ENCODE assay signal across 19 cellular contexts in genomic region chr4:6915041-6916005, GRCh38. TPM values are rescaled to one million over a fixed set of nuclear protein-coding genes. Genes with fewer than 3 reads are reported as not detected.
DNase-seq lines count a peak whose midpoint lies in the region; ATAC-seq and TF ChIP-seq lines count a peak whose summit lies in the region.
"Had no signal": no experiment of that assay in that cellular context is flagged by ENCODE, and none has a peak within 500 bp of the region (broad histone marks: within the 10 kb centered on the region; RNA-seq: fewer than 3 reads in every experiment).

No MANE protein-coding gene starts in this region.

- no peaks in the 10 kb centered on the region for H3K36me3 ChIP-seq in Panc1 (ENCODE audit: control insufficient read depth, insufficient read depth, low read length)
- no peaks in the 10 kb centered on the region for H3K36me3 ChIP-seq in esophagus squamous epithelium
- H3K36me3 ChIP-seq in smooth muscle cell (ENCODE audit: low read depth), result no peaks in the 10 kb centered on the region
- H3K36me3 ChIP-seq in left ventricle myocardium inferior, result no peaks in the 10 kb centered on the region
- H3K36me3 ChIP-seq: vagina had no signal

- peak; percentile 4 for DNase-seq in activated CD4-positive, alpha-beta T cell treated with anti-CD3 and anti-CD28 coated beads for 36 hours
- no peak for DNase-seq in activated CD4-positive, alpha-beta T cell treated with anti-CD3 and anti-CD28 coated beads for 48 hours
- no peak for DNase-seq in Panc1 (ENCODE audit: low read depth, low spot score)
- no peak for DNase-seq in esophagus squamous epithelium (lab: John Stamatoyannopoulos, UW)
- no peak for DNase-seq in smooth muscle cell (lab: John Stamatoyannopoulos, UW; ENCODE audit: unreplicated experiment)
- no peak for DNase-seq in UCSD-AML1 (lab: John Stamatoyannopoulos, UW; ENCODE audit: unreplicated experiment)
- no peak for DNase-seq in left ventricle myocardium inferior
- no peak for DNase-seq in glomerular visceral epithelial cell (ENCODE audit: extremely low spot score)
- DNase-seq: activated CD4-positive, alpha-beta T cell treated with anti-CD3 and anti-CD28 coated beads, Interleukin-2, amount 50 U/mL, for 48 hours; activated T-cell treated with anti-CD3 and anti-CD28 coated beads, Interleukin-2, amount 50 U/mL, for 1 hour; DMS79; NCI-H187; NCI-H345; RPMI8226; stimulated activated CD4-positive, alpha-beta T cell treated with anti-CD3 and anti-CD28 coated beads, Interleukin-2, amount 100 ng/mL, for 24 hours had no signal

- H3K4me3 ChIP-seq in Panc1 (ENCODE audit: low read depth in 2 of 2, low read length in 2 of 2) (no peak overlapping the region), esophagus squamous epithelium (no peak overlapping the region), smooth muscle cell (no peak overlapping the region), left ventricle myocardium inferior (no peak overlapping the region)
- H3K4me3 ChIP-seq: lung, vagina had no signal

- H3K4me1 ChIP-seq in Panc1 (ENCODE audit: control insufficient read depth, insufficient read depth, low read length), result peaks cover 50% of the 10 kb centered on the region
- peaks cover 29 to 76% (median 30%) of the 10 kb centered on the region in 3 donors for H3K4me1 ChIP-seq in esophagus squamous epithelium
- H3K4me1 ChIP-seq in smooth muscle cell (ENCODE audit: low read depth), result peaks cover 16% of the 10 kb centered on the region
- H3K4me1 ChIP-seq in left ventricle myocardium inferior, result peaks cover 70% of the 10 kb centered on the region

- no peaks in the 10 kb centered on the region for H3F3A ChIP-seq in smooth muscle cell (ENCODE audit: low read depth)

- H3K4me3 Mint-ChIP-seq in activated CD4-positive, alpha-beta T cell treated with anti-CD3 and anti-CD28 coated beads for 36 hours, result no peak overlapping the region

- POLR2A ChIA-PET in activated CD4-positive, alpha-beta T cell treated with anti-CD3 and anti-CD28 coated beads for 36 hours (lab: Charles Lee), result no interaction called here
- POLR2A ChIA-PET in Panc1 (lab: Charles Lee), result no interaction called here

- 86 to 94% methylated on average over 8 to 11 of the region's 18 CpGs for WGBS in esophagus squamous epithelium, 2 donors
- WGBS in smooth muscle cell (ENCODE audit: low lambda C conversion rate), result 94% methylated on average over 18 of the region's 18 CpGs

- H3K27ac ChIP-seq in Panc1 (ENCODE audit: low read length) (peak overlapping the region; percentile 89; the same call in 1 of the 2 replicates), esophagus squamous epithelium (peak overlapping the region in 3 of 4 donors; percentile 25 to 74 (median 50)), smooth muscle cell (ENCODE audit: low read depth) (no peak overlapping the region), left ventricle myocardium inferior (replicated peaks) (no peak overlapping the region)
- H3K27ac ChIP-seq: vagina had no signal

- H3K27ac Mint-ChIP-seq in activated CD4-positive, alpha-beta T cell treated with anti-CD3 and anti-CD28 coated beads for 36 hours, result peak overlapping the region; percentile 55

- peaks cover 10% of the 10 kb centered on the region for H3K36me3 Mint-ChIP-seq in activated CD4-positive, alpha-beta T cell treated with anti-CD3 and anti-CD28 coated beads for 36 hours (ENCODE audit: low read depth)
- H3K36me3 Mint-ChIP-seq: activated naive CD8-positive, alpha-beta T cell; brain had no signal

- H3K9ac ChIP-seq in smooth muscle cell (ENCODE audit: low read depth), result no peak overlapping the region

- in situ Hi-C loops in Panc1 (cut with HindIII; ENCODE audit: low pct_unique_long_range_greater_than_20kb, low sequenced_read_pairs), result no loop called here

- peak overlapping the region; percentile 20 for H3K4me2 ChIP-seq in smooth muscle cell

- no peak for ATAC-seq in activated CD4-positive, alpha-beta T cell treated with anti-CD3 and anti-CD28 coated beads for 36 hours
- 0 out of 2 replicates have a peak, but pooled peaks have one; percentile 5 for ATAC-seq in Panc1

- H3K27me3 Mint-ChIP-seq in activated CD4-positive, alpha-beta T cell treated with anti-CD3 and anti-CD28 coated beads for 36 hours, result no peaks in the 10 kb centered on the region
- H3K27me3 Mint-ChIP-seq: activated naive CD8-positive, alpha-beta T cell had no signal

- peaks cover 17% of the 10 kb centered on the region for H3K79me2 ChIP-seq in smooth muscle cell (ENCODE audit: low read depth)

- intact Hi-C loops in activated CD4-positive, alpha-beta T cell treated with anti-CD3 and anti-CD28 coated beads for 36 hours (cut with DNase I, micrococcal nuclease), result loop anchor here in 1 of 2 experiments (2.0 to 10.0 kb wide), 2 partner anchors 27 to 129 kb away; partner anchors contain the start of gene TADA2B
- intact Hi-C loops in Panc1 (cut with micrococcal nuclease; ENCODE audit: unreplicated experiment), result no loop called here
- intact Hi-C loops in esophagus squamous epithelium (cut with DNase I), result no loop called here
- intact Hi-C loops in left ventricle myocardium inferior (cut with micrococcal nuclease), result no loop called here

- TF ChIP-seq CTCF in Panc1 (IDR thresholded peaks at IDR 0.05), result no peak
- no peak for TF ChIP-seq CTCF in esophagus squamous epithelium (IDR thresholded peaks at IDR 0.05)
- TF ChIP-seq CTCF in smooth muscle cell (IDR thresholded peaks at IDR 0.05; ENCODE audit: borderline replicate concordance, insufficient read depth, poor library complexity, severe bottlenecking), result no peak
- TF ChIP-seq CTCF in left ventricle myocardium inferior (IDR thresholded peaks at IDR 0.05; ENCODE audit: borderline replicate concordance), result no peak

- H3K9me3 ChIP-seq in Panc1 (ENCODE audit: control insufficient read depth, insufficient read depth, low read depth, low read length), result no peaks in the 10 kb centered on the region
- H3K9me3 ChIP-seq in esophagus squamous epithelium, result no peaks in the 10 kb centered on the region
- no peaks in the 10 kb centered on the region for H3K9me3 ChIP-seq in smooth muscle cell (replicated peaks; ENCODE audit: low read depth)
- H3K9me3 ChIP-seq in left ventricle myocardium inferior (replicated peaks), result no peaks in the 10 kb centered on the region
- H3K9me3 ChIP-seq: vagina had no signal

- no TSS peak for BruUV-seq in Panc1 (replicated peaks; lab: Mats Ljungman, UMichigan)

- TF ChIP-seq POLR2A in esophagus squamous epithelium (IDR thresholded peaks at IDR 0.05), result no peak

- CTCF ChIA-PET in activated CD4-positive, alpha-beta T cell treated with anti-CD3 and anti-CD28 coated beads for 36 hours (lab: Charles Lee), result interaction anchor here (0.8 to 2.0 kb wide), 2 partner anchors 195 to 211 kb away, joined by 3 to 6 read pairs; no protein-coding TSS in a partner anchor
- CTCF ChIA-PET in Panc1 (lab: Charles Lee), result interaction anchor here (0.9 kb wide), 1 partner anchor 196 kb away, joined by 3 read pairs; no protein-coding TSS in a partner anchor

- no peaks in the 10 kb centered on the region for H3K27me3 ChIP-seq in Panc1 (ENCODE audit: control insufficient read depth, insufficient read depth, low read length)
- H3K27me3 ChIP-seq in esophagus squamous epithelium, result no peaks in the 10 kb centered on the region
- H3K27me3 ChIP-seq in smooth muscle cell (ENCODE audit: low read depth), result no peaks in the 10 kb centered on the region
- no peaks in the 10 kb centered on the region for H3K27me3 ChIP-seq in left ventricle myocardium inferior (ENCODE audit: low read depth)
- H3K27me3 ChIP-seq: vagina had no signal

- peaks cover 70% of the 10 kb centered on the region for H3K4me1 Mint-ChIP-seq in activated CD4-positive, alpha-beta T cell treated with anti-CD3 and anti-CD28 coated beads for 36 hours

- no peaks in the 10 kb centered on the region for H3K9me3 Mint-ChIP-seq in activated CD4-positive, alpha-beta T cell treated with anti-CD3 and anti-CD28 coated beads for 36 hours (ENCODE audit: low read depth)
- H3K9me3 Mint-ChIP-seq: brain had no signal

- no peak overlapping the region for H2AFZ ChIP-seq in smooth muscle cell (ENCODE audit: low read depth)

- peaks cover 85% of the 10 kb centered on the region for H4K20me1 ChIP-seq in smooth muscle cell (ENCODE audit: low read depth)

RNA-seq across cellular contexts. Expression of gene TBC1D14, which starts 5.7 kb away (rescaled TPM):
- 10 to 100 TPM; 36.7 to 44.0 TPM for total RNA-seq in activated CD4-positive, alpha-beta T cell treated with anti-CD3 and anti-CD28 coated beads for 36 hours
- total RNA-seq in Panc1 (2021; ENCODE audit: unreplicated experiment), result 36.3 TPM
- polyA plus RNA-seq in Panc1 (2012; ENCODE audit: insufficient read length), result 35.0 TPM
- total RNA-seq in esophagus squamous epithelium, result 10 to 100 TPM; 28.2 to 50.4 (median 42.1) TPM
- total RNA-seq in smooth muscle cell, result 24.4 and 31.6 TPM in 2 replicates
- 13.0 and 20.9 TPM in 2 replicates for polyA plus RNA-seq in smooth muscle cell
- total RNA-seq in left ventricle myocardium inferior, result 36.1 TPM

Comparison
In these comparisons a context has a peak if more than half of its experiments do, and no peak if none do; other contexts are left out.
1. H3K27ac ChIP-seq: peak in Panc1 (single experiment) and esophagus squamous epithelium (3 of 4); none in smooth muscle cell (single experiment) and left ventricle myocardium inferior (single experiment).